2 cellular contexts compared by ENCODE assay signal in genomic region chr7:34759477-34760125, GRCh38.
TF ChIP-seq lines count a peak whose summit lies in the region.

No MANE protein-coding gene starts in this region.

TF ChIP-seq in GM12878, 131 proteins besides CTCF, POLR2A, EP300 and RAD21 (continued from another document):
- TF ChIP-seq YY1 (IDR thresholded peaks at IDR 0.05; ENCODE audit: low read depth, low read length) (peak; percentile 43; the same call in 1 of the 2 replicates), IKZF1 (conservative IDR thresholded peaks at IDR 0.05) (peak; percentile 43; the same call in 1 of the 2 replicates), SMC3 (IDR thresholded peaks at IDR 0.05; ENCODE audit: borderline replicate concordance, low read length) (peak; percentile 30; the same call in 1 of the 2 replicates), BCL11A (IDR thresholded peaks at IDR 0.05; ENCODE audit: low read depth, low read length) (no peak), SMAD5 (IDR thresholded peaks at IDR 0.05; ENCODE audit: low read depth) (no peak), CHD2 (IDR thresholded peaks at IDR 0.05; ENCODE audit: borderline replicate concordance, low read depth, low read length) (no peak), SMARCA5 (IDR thresholded peaks at IDR 0.05) (0 out of 2 replicates have a peak, but pooled peaks have one; percentile 39)

TF ChIP-seq in HepG2, 621 proteins besides CTCF, POLR2A, EP300 and RAD21 (continued from another document and continues in another):
- TF ChIP-seq SMC3 (IDR thresholded peaks at IDR 0.05; ENCODE audit: low read length): peak; percentile 68; the same call in 1 of the 2 replicates
- TF ChIP-seq ISX (CRISPR knock-in tag; conservative IDR thresholded peaks at IDR 0.05): no peak
- TF ChIP-seq HNRNPL (IDR thresholded peaks at IDR 0.05; ENCODE audit: low read depth, low read length): no peak
- TF ChIP-seq SRF (IDR thresholded peaks at IDR 0.05; ENCODE audit: low read depth, low read length): no peak
- no peak for TF ChIP-seq ZNF234 (CRISPR knock-in tag; conservative IDR thresholded peaks at IDR 0.05)
- peak; percentile 22 for TF ChIP-seq TEAD3 (CRISPR knock-in tag; optimal IDR thresholded peaks at IDR 0.05; ENCODE audit: borderline replicate concordance)
- TF ChIP-seq POLR2G (IDR thresholded peaks at IDR 0.05; ENCODE audit: low read depth, low read length): no peak
- TF ChIP-seq FUBP1 (CRISPR knock-in tag; IDR thresholded peaks at IDR 0.05; ENCODE audit: borderline replicate concordance): no peak
- no peak for TF ChIP-seq ZNF362 (CRISPR knock-in tag; IDR thresholded peaks at IDR 0.05; ENCODE audit: borderline replicate concordance)
- TF ChIP-seq BRD4 (CRISPR knock-in tag; IDR thresholded peaks at IDR 0.05): no peak
- no peak for TF ChIP-seq MLLT10 (CRISPR knock-in tag; IDR thresholded peaks at IDR 0.05)
- TF ChIP-seq ZFP37 (CRISPR knock-in tag; IDR thresholded peaks at IDR 0.05; ENCODE audit: borderline replicate concordance): no peak
- TF ChIP-seq ZNF282 (IDR thresholded peaks at IDR 0.05; ENCODE audit: partially characterized antibody): no peak
- TF ChIP-seq HDAC1 (CRISPR knock-in tag; IDR thresholded peaks at IDR 0.05): no peak
- TF ChIP-seq FOSL1 (CRISPR knock-in tag; IDR thresholded peaks at IDR 0.05; ENCODE audit: borderline replicate concordance): no peak
- TF ChIP-seq ZNF280B (CRISPR knock-in tag; IDR thresholded peaks at IDR 0.05; ENCODE audit: borderline replicate concordance): no peak
- no peak for TF ChIP-seq ZSCAN21 (CRISPR knock-in tag; IDR thresholded peaks at IDR 0.05; ENCODE audit: borderline replicate concordance)
- TF ChIP-seq ZBTB37 (CRISPR knock-in tag; IDR thresholded peaks at IDR 0.05): no peak
- 0 out of 2 replicates have a peak, but pooled peaks have one; percentile 21 for TF ChIP-seq RFXAP (CRISPR knock-in tag; IDR thresholded peaks at IDR 0.05; ENCODE audit: borderline replicate concordance)
- no peak for TF ChIP-seq ZNF510 (CRISPR knock-in tag; IDR thresholded peaks at IDR 0.05; ENCODE audit: low read depth)
- no peak for TF ChIP-seq ZNF746 (CRISPR knock-in tag; IDR thresholded peaks at IDR 0.05)
- no peak for TF ChIP-seq MAF1 (CRISPR knock-in tag; IDR thresholded peaks at IDR 0.05; ENCODE audit: borderline replicate concordance)
- TF ChIP-seq, protein P1, sequence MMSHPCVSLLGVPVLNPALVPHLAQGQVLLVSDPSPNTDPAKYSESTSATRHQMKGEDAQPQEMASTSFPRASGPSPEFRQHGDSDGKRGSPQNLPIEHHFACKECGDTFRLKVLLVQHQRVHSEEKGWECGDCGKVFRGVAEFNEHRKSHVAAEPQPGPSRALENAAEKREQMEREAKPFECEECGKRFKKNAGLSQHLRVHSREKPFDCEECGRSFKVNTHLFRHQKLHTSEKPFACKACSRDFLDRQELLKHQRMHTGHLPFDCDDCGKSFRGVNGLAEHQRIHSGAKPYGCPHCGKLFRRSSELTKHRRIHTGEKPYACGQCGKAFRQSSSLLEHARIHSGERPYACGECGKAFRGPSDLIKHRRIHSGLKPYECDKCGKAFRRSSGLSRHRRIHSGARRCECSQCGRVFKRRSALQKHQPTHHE (CRISPR knock-in tag; IDR thresholded peaks at IDR 0.05; ENCODE audit: borderline replicate concordance): no peak
- TF ChIP-seq, protein P2, sequence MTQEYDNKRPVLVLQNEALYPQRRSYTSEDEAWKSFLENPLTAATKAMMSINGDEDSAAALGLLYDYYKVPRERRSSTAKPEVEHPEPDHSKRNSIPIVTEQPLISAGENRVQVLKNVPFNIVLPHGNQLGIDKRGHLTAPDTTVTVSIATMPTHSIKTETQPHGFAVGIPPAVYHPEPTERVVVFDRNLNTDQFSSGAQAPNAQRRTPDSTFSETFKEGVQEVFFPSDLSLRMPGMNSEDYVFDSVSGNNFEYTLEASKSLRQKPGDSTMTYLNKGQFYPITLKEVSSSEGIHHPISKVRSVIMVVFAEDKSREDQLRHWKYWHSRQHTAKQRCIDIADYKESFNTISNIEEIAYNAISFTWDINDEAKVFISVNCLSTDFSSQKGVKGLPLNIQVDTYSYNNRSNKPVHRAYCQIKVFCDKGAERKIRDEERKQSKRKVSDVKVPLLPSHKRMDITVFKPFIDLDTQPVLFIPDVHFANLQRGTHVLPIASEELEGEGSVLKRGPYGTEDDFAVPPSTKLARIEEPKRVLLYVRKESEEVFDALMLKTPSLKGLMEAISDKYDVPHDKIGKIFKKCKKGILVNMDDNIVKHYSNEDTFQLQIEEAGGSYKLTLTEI (CRISPR knock-in tag; conservative IDR thresholded peaks at IDR 0.05): no peak
- TF ChIP-seq KDM6A (CRISPR knock-in tag; IDR thresholded peaks at IDR 0.05; ENCODE audit: low read depth): no peak
- peak; percentile 76 for TF ChIP-seq STAG1 (CRISPR knock-in tag; IDR thresholded peaks at IDR 0.05)
- TF ChIP-seq HOXD1 (CRISPR knock-in tag; IDR thresholded peaks at IDR 0.05): no peak
- no peak for TF ChIP-seq ERF (CRISPR knock-in tag; IDR thresholded peaks at IDR 0.05)
- no peak for TF ChIP-seq ZNF3 (CRISPR knock-in tag; IDR thresholded peaks at IDR 0.05)
- no peak for TF ChIP-seq HMG20A (CRISPR knock-in tag; IDR thresholded peaks at IDR 0.05; ENCODE audit: borderline replicate concordance)
- TF ChIP-seq ZNF407 (CRISPR knock-in tag; IDR thresholded peaks at IDR 0.05; ENCODE audit: not compliant biosample characterization): no peak
- TF ChIP-seq SMARCC2 (IDR thresholded peaks at IDR 0.05): no peak
- TF ChIP-seq FOSL2 (CRISPR knock-in tag; IDR thresholded peaks at IDR 0.05): 0 out of 2 replicates have a peak, but pooled peaks have one; percentile 18
- TF ChIP-seq, protein P3, sequence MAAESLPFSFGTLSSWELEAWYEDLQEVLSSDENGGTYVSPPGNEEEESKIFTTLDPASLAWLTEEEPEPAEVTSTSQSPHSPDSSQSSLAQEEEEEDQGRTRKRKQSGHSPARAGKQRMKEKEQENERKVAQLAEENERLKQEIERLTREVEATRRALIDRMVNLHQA (CRISPR knock-in tag; IDR thresholded peaks at IDR 0.05): no peak
- no peak for TF ChIP-seq MTF1 (CRISPR knock-in tag; IDR thresholded peaks at IDR 0.05)
- no peak for TF ChIP-seq CENPBD1 (CRISPR knock-in tag; IDR thresholded peaks at IDR 0.05; ENCODE audit: borderline replicate concordance, low read depth)
- no peak for TF ChIP-seq TAF15 (IDR thresholded peaks at IDR 0.05; ENCODE audit: low read depth, low read length, poor library complexity, severe bottlenecking)
- no peak for TF ChIP-seq SNAPC5 (CRISPR knock-in tag; IDR thresholded peaks at IDR 0.05; ENCODE audit: borderline replicate concordance)
- TF ChIP-seq ZNF75D (CRISPR knock-in tag; IDR thresholded peaks at IDR 0.05; ENCODE audit: borderline replicate concordance): no peak
